Comparison of ENCODE assay signal across 11 cellular contexts in the genomic region with DNA sequence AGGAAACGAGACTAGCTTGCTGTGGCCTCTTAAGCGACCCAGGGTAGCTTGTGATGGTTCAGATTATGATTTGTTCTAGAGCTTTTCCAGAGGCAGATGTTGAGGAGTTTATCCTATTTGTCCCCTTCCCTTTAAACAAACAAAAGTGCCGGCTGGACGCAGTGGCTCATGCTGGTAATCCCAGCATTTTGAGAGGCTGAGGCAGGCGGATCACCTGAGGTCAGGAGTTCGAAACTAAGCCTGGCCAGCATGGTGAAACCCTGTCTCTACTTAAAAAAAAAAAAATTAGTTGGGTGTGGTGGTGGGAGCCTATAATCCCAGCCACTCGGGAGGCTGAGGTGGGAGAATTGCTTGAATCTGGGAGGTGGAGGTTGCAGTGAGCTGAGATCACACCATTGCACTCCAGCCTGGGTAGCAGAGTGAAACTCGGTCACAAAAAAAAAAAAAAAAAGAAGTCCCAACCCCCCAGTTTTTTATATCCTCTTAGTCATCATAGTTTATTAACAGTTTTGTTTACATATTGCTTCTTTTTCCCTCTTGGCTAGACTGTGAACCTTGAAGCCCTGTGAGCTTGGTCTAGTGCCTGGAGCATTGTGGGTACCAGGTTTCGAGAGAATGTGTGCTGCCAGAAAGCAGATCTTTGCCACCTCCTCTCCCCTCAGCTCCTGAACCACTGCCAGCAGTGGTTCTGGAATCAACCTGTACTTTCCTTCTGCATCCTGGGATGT. TPM values are rescaled to one million over a fixed set of nuclear protein-coding genes. Genes with fewer than 3 reads are reported as not detected.
A peak's percentile ranks its signal among the peaks of the same experiment; 100 is the strongest.
DNase-seq lines count a peak whose midpoint lies in the region; ATAC-seq lines count a peak whose summit lies in the region.
"Had no signal": no experiment of that assay in that cellular context is flagged by ENCODE, and none has a peak within 500 bp of the region (broad histone marks: within the 10 kb centered on the region; RNA-seq: fewer than 3 reads in every experiment).

No MANE protein-coding gene starts in this region.

- DNase-seq in NCI-H2196 (lab: John Stamatoyannopoulos, UW; ENCODE audit: unreplicated experiment) (peak; percentile 37), NCI-H2196 treated with DMSO at 0.1 percent for 48 hours (lab: John Stamatoyannopoulos, UW; ENCODE audit: unreplicated experiment) (no peak), left ventricle myocardium superior (no peak), globus pallidus (ENCODE audit: low spot score) (no peak)
- DNase-seq in activated CD4-positive, alpha-beta memory T cell treated with anti-CD3 and anti-CD28 coated beads, Interleukin-2, amount 10 ng/mL, durations not matched to agents 7 days and 5 days, result no peak
- DNase-seq in activated naive CD4-positive, alpha-beta T cell treated with anti-CD3 and anti-CD28 coated beads for 36 hours, result no peak

- H3K27ac ChIP-seq in subcutaneous abdominal adipose tissue (ENCODE audit: low read depth, low read length), result peak overlapping the region; percentile 29
- H3K27ac ChIP-seq: VCaP had no signal

- no peaks in the 10 kb centered on the region for H3K9me3 ChIP-seq in subcutaneous abdominal adipose tissue (ENCODE audit: control insufficient read depth in 5 of 5, low read length in 5 of 5)

- H3K27ac Mint-ChIP-seq in activated CD4-positive, alpha-beta memory T cell treated with anti-CD3 and anti-CD28 coated beads, Interleukin-2, amount 10 ng/mL, durations not matched to agents 7 days and 5 days, result peak overlapping the region; percentile 47
- H3K27ac Mint-ChIP-seq in activated naive CD4-positive, alpha-beta T cell treated with anti-CD3 and anti-CD28 coated beads for 36 hours, result no peak overlapping the region

- CTCF ChIA-PET in activated CD4-positive, alpha-beta memory T cell treated with anti-CD3 and anti-CD28 coated beads, Interleukin-2, amount 10 ng/mL, durations not matched to agents 7 days and 5 days (lab: Charles Lee), result interaction anchor here (0.7 to 3.7 kb wide), 9 partner anchors 11 to 292 kb away, joined by 3 to 24 read pairs (median 4); partner anchors contain the start of gene DYRK3
- CTCF ChIA-PET in activated naive CD4-positive, alpha-beta T cell treated with anti-CD3 and anti-CD28 coated beads for 36 hours (lab: Charles Lee), result interaction anchor here (0.5 to 5.9 kb wide), 11 partner anchors 8 to 1161 kb away, joined by 3 to 44 read pairs (median 5); partner anchors contain the start of gene IL20

- no peaks in the 10 kb centered on the region for H3K27me3 Mint-ChIP-seq in activated CD4-positive, alpha-beta memory T cell treated with anti-CD3 and anti-CD28 coated beads, Interleukin-2, amount 10 ng/mL, durations not matched to agents 7 days and 5 days
- no peaks in the 10 kb centered on the region for H3K27me3 Mint-ChIP-seq in activated naive CD4-positive, alpha-beta T cell treated with anti-CD3 and anti-CD28 coated beads for 36 hours (ENCODE audit: low read depth)

- ATAC-seq in left ventricle myocardium superior (peak; percentile 72), GM18870 (IDR thresholded peaks at IDR 0.05; ENCODE audit: unreplicated experiment) (no peak)

- H3K4me1 ChIP-seq in subcutaneous abdominal adipose tissue (ENCODE audit: control insufficient read depth in 5 of 5, insufficient read depth in 5 of 5, low read length in 5 of 5), result peaks cover 6 to 53% (median 36%) of the 10 kb centered on the region in 5 donors

- POLR2A ChIA-PET in activated CD4-positive, alpha-beta memory T cell treated with anti-CD3 and anti-CD28 coated beads, Interleukin-2, amount 10 ng/mL, durations not matched to agents 7 days and 5 days (lab: Charles Lee), result interaction anchor here (0.6 to 4.2 kb wide), 9 partner anchors 8 to 207 kb away, joined by 3 to 18 read pairs (median 4); partner anchors contain the start of gene FCMR

- H3K4me1 Mint-ChIP-seq in activated CD4-positive, alpha-beta memory T cell treated with anti-CD3 and anti-CD28 coated beads, Interleukin-2, amount 10 ng/mL, durations not matched to agents 7 days and 5 days, result peaks cover 76% of the 10 kb centered on the region
- H3K4me1 Mint-ChIP-seq in activated naive CD4-positive, alpha-beta T cell treated with anti-CD3 and anti-CD28 coated beads for 36 hours (ENCODE audit: low read depth), result peaks cover 76% of the 10 kb centered on the region

- H3K36me3 ChIP-seq in subcutaneous abdominal adipose tissue (ENCODE audit: control insufficient read depth in 5 of 5, insufficient read depth in 5 of 5, low read length in 5 of 5), result no peaks in the 10 kb centered on the region

- no peak overlapping the region for H3K4me3 Mint-ChIP-seq in activated CD4-positive, alpha-beta memory T cell treated with anti-CD3 and anti-CD28 coated beads, Interleukin-2, amount 10 ng/mL, durations not matched to agents 7 days and 5 days
- H3K4me3 Mint-ChIP-seq in activated naive CD4-positive, alpha-beta T cell treated with anti-CD3 and anti-CD28 coated beads for 36 hours, result no peak overlapping the region

- no peak overlapping the region for H3K4me3 ChIP-seq in subcutaneous abdominal adipose tissue (ENCODE audit: low read depth in 1 of 5, low read length in 5 of 5)

- peaks cover 9% of the 10 kb centered on the region for H3K36me3 Mint-ChIP-seq in activated CD4-positive, alpha-beta memory T cell treated with anti-CD3 and anti-CD28 coated beads, Interleukin-2, amount 10 ng/mL, durations not matched to agents 7 days and 5 days (ENCODE audit: low read depth)
- H3K36me3 Mint-ChIP-seq in activated naive CD4-positive, alpha-beta T cell treated with anti-CD3 and anti-CD28 coated beads for 36 hours (ENCODE audit: low read depth), result no peaks in the 10 kb centered on the region

- H3K9me3 Mint-ChIP-seq in activated CD4-positive, alpha-beta memory T cell treated with anti-CD3 and anti-CD28 coated beads, Interleukin-2, amount 10 ng/mL, durations not matched to agents 7 days and 5 days, result no peaks in the 10 kb centered on the region
- no peaks in the 10 kb centered on the region for H3K9me3 Mint-ChIP-seq in activated naive CD4-positive, alpha-beta T cell treated with anti-CD3 and anti-CD28 coated beads for 36 hours

- no peaks in the 10 kb centered on the region for H3K27me3 ChIP-seq in subcutaneous abdominal adipose tissue (ENCODE audit: control insufficient read depth in 5 of 5, insufficient read depth in 4 of 5, low read length in 5 of 5)

- intact Hi-C loops in left ventricle myocardium superior (cut with micrococcal nuclease), result no loop called here
- intact Hi-C loops in activated naive CD4-positive, alpha-beta T cell treated with anti-CD3 and anti-CD28 coated beads for 36 hours (cut with micrococcal nuclease), result no loop called here

- H3K9ac ChIP-seq in subcutaneous abdominal adipose tissue (ENCODE audit: low read length in 5 of 5), result peak overlapping the region in 1 of 5 donors; percentile 39

RNA-seq across cellular contexts. Expression of gene MAPKAPK2, which starts 29.8 kb away (rescaled TPM):
- total RNA-seq in activated CD4-positive, alpha-beta memory T cell treated with anti-CD3 and anti-CD28 coated beads, Interleukin-2, amount 10 ng/mL, durations not matched to agents 7 days and 5 days, result 10 to 100 TPM; 89.1 to 95.2 TPM
- total RNA-seq in left ventricle myocardium superior, result 228 TPM
- 10 to 100 TPM; 83.4 to 85.3 TPM for total RNA-seq in activated naive CD4-positive, alpha-beta T cell treated with anti-CD3 and anti-CD28 coated beads for 36 hours

RNA-seq across cellular contexts. Expression of gene IL19, which starts 56.1 kb away (rescaled TPM):
- total RNA-seq in activated CD4-positive, alpha-beta memory T cell treated with anti-CD3 and anti-CD28 coated beads, Interleukin-2, amount 10 ng/mL, durations not matched to agents 7 days and 5 days, result not detected
- not detected for total RNA-seq in left ventricle myocardium superior
- total RNA-seq in activated naive CD4-positive, alpha-beta T cell treated with anti-CD3 and anti-CD28 coated beads for 36 hours, result not detected
- total RNA-seq: kidney epithelial cell, temporal lobe had no signal

RNA-seq across cellular contexts. Expression of gene IL10, which starts 57.8 kb away (rescaled TPM):
- 1 to 10 TPM in 1 of 2 experiments, under 1 TPM in 1; 0.73 to 1.9 TPM for total RNA-seq in activated CD4-positive, alpha-beta memory T cell treated with anti-CD3 and anti-CD28 coated beads, Interleukin-2, amount 10 ng/mL, durations not matched to agents 7 days and 5 days
- total RNA-seq in left ventricle myocardium superior, result 0.37 TPM
- total RNA-seq in activated naive CD4-positive, alpha-beta T cell treated with anti-CD3 and anti-CD28 coated beads for 36 hours, result not detected
- total RNA-seq: kidney epithelial cell, temporal lobe had no signal
